In genomic region chr7:26200444-26201260, GRCh38 we compare ENCODE assay signal across 8 cellular contexts. TPM values are rescaled to one million over a fixed set of nuclear protein-coding genes. Genes with fewer than 3 reads are reported as not detected.
DNase-seq lines count a peak whose midpoint lies in the region; ATAC-seq lines count a peak whose summit lies in the region.

TSS of gene HNRNPA2B1 (minus strand) at chr7:26200746. CDS start at chr7:26200577, 169 bp downstream.

- intact Hi-C loops in aorta (cut with DNase I) = loop anchor here (1.0 to 10.0 kb wide), 3 partner anchors 337 to 964 kb away; partner anchors contain the start of genes HOXA3 (in 1 of the 2), HOXA7 (in 1 of the 2) and HOXA9 (in 1 of the 2)

- WGBS in aorta, 2 donors = 0% methylated on average over 71 to 72 of the region's 72 CpGs

- peak within 1 kb of the TSS; percentile 100 for H3K9ac ChIP-seq in rectal smooth muscle tissue (ENCODE audit: low read length)

- DNase-seq in NCI-H2081 (lab: John Stamatoyannopoulos, UW) = peak; percentile 99 to 100
- peak; percentile 92 for DNase-seq in T1000 (lab: John Stamatoyannopoulos, UW)
- DNase-seq in astrocyte of the hippocampus (ENCODE audit: low read depth, low spot score) = peak; percentile 99
- DNase-seq in hepatic stellate cell (ENCODE audit: low spot score) = peak; percentile 80
- DNase-seq in aorta = peak; percentile 98 to 99

- peaks cover 19% of the 10 kb centered on the region for H3K4me1 ChIP-seq in rectal smooth muscle tissue (ENCODE audit: control insufficient read depth, insufficient read depth, low read length)
- H3K4me1 ChIP-seq in aorta (ENCODE audit: control insufficient read depth in 1 of 2, insufficient read depth in 2 of 2, low read length in 2 of 2) = peaks cover 0 to 6% of the 10 kb centered on the region in 2 donors

- ATAC-seq in GM18508 (IDR thresholded peaks at IDR 0.05; ENCODE audit: insufficient read depth, unreplicated experiment) (peak; percentile 49), HG03025 (IDR thresholded peaks at IDR 0.05; ENCODE audit: low FRiP score, unreplicated experiment) (peak; percentile 57), aorta (ENCODE audit: low FRiP score) (peak; percentile 95)

- peaks cover 15% of the 10 kb centered on the region for H3K36me3 ChIP-seq in rectal smooth muscle tissue (ENCODE audit: control insufficient read depth, insufficient read depth, low read length)
- H3K36me3 ChIP-seq in aorta (ENCODE audit: control insufficient read depth in 1 of 2, insufficient read depth in 2 of 2, low read length in 1 of 2) = no peaks in the 10 kb centered on the region

- H3K27ac ChIP-seq in rectal smooth muscle tissue (ENCODE audit: low read depth, low read length) (peak within 1 kb of the TSS; percentile 97), aorta (ENCODE audit: low read depth in 1 of 2, low read length in 2 of 2) (peak within 1 kb of the TSS; percentile 90 to 100)

- H3K9me3 ChIP-seq in aorta (ENCODE audit: control insufficient read depth, low read length) = no peaks in the 10 kb centered on the region

- peak within 1 kb of the TSS; percentile 95 for H3K4me3 ChIP-seq in rectal smooth muscle tissue (ENCODE audit: low read length)
- peak within 1 kb of the TSS; percentile 95 to 98 for H3K4me3 ChIP-seq in aorta (ENCODE audit: low read length in 2 of 2)

- H3K27me3 ChIP-seq in rectal smooth muscle tissue (ENCODE audit: control insufficient read depth, insufficient read depth, low read length) (no peaks in the 10 kb centered on the region), aorta (ENCODE audit: control insufficient read depth in 1 of 2, insufficient read depth in 2 of 2, low read length in 1 of 2) (no peaks in the 10 kb centered on the region)

RNA-seq across cellular contexts. Expression of gene HNRNPA2B1, which starts in this region (rescaled TPM):
- 100 to 1,000 TPM; 332 to 354 TPM for total RNA-seq in aorta
- 100 to 1,000 TPM; 345 to 392 TPM for polyA plus RNA-seq in aorta

Comparison
In these comparisons a context has a peak if more than half of its experiments do, and no peak if none do; other contexts are left out.
1. Peak in every context shown above with its lines: DNase-seq, ATAC-seq, H3K4me3 ChIP-seq and H3K27ac ChIP-seq.